ENCODE assay signal across 20 cellular contexts in genomic region chr6:16063580-16063979, GRCh38.
"Had no signal": no experiment of that assay in that cellular context is flagged by ENCODE, and none has a peak within 500 bp of the region (broad histone marks: within the 10 kb centered on the region; RNA-seq: fewer than 3 reads in every experiment).

No MANE protein-coding gene starts in this region.

- H3K9ac ChIP-seq: SK-N-SH had no signal

- DNase-seq: KG1, MG63, NCI-H1092 treated with DMSO at 0.1 percent for 48 hours, NCI-H1436, NCI-H187, NCI-H2029, NCI-H2081 treated with DMSO at 0.1 percent for 48 hours, NCI-H2171 treated with DMSO at 0.1 percent for 48 hours, NCI-H345, NCI-H446 treated with DMSO at 0.1 percent for 48 hours, NCI-H748 treated with DMSO at 0.1 percent for 48 hours, Right ventricle myocardium superior, RPMI8226, SIG-M5, SK-N-SH, SW 1271, T-cell had no signal

- H3K27ac ChIP-seq: HL-60 had no signal

- H3K27me3 ChIP-seq: MG63 had no signal

- H3K9me3 ChIP-seq: MG63, SK-N-SH had no signal

- H3K36me3 ChIP-seq: MG63 had no signal

- H3K4me2 ChIP-seq: SK-N-SH had no signal

- ATAC-seq: T-cell had no signal

- FAIRE-seq: HTR-8/SVneo, RCC 7860 had no signal

- H3K4me3 ChIP-seq: MG63 had no signal
